In genomic region chr6:57147955-57148858, GRCh38 we compare ENCODE assay signal across 16 cellular contexts. TPM values are rescaled to one million over a fixed set of nuclear protein-coding genes. Genes with fewer than 3 reads are reported as not detected.
A peak's percentile ranks its signal among the peaks of the same experiment; 100 is the strongest.
DNase-seq lines count a peak whose midpoint lies in the region; ATAC-seq and TF ChIP-seq lines count a peak whose summit lies in the region.
"Had no signal": no experiment of that assay in that cellular context is flagged by ENCODE, and none has a peak within 500 bp of the region (broad histone marks: within the 10 kb centered on the region; RNA-seq: fewer than 3 reads in every experiment).

No MANE protein-coding gene starts in this region.

- CTCF ChIA-PET in activated CD4-positive, alpha-beta T cell treated with anti-CD3 and anti-CD28 coated beads, Interleukin-2, amount 10 ng/mL, durations not matched to agents 7 days and 5 days (lab: Charles Lee), result interaction anchor here (1.2 kb wide), 1 partner anchor 16 kb away, joined by 3 read pairs; no protein-coding TSS in a partner anchor
- CTCF ChIA-PET in IMR-90 (lab: Yijun Ruan, JAX), result no interaction called here
- CTCF ChIA-PET in activated CD8-positive, alpha-beta T cell treated with anti-CD3 and anti-CD28 coated beads for 36 hours (lab: Charles Lee), result no interaction called here

- H2BK15ac ChIP-seq in IMR-90 (ENCODE audit: low read depth, low read length), result no peak overlapping the region

- H3K27ac ChIP-seq in IMR-90 (ENCODE audit: insufficient read depth, low read length), result no peak overlapping the region
- H3K27ac ChIP-seq: A549, uterus had no signal

- peaks cover 15% of the 10 kb centered on the region for H3K4me1 Mint-ChIP-seq in activated CD4-positive, alpha-beta T cell treated with anti-CD3 and anti-CD28 coated beads, Interleukin-2, amount 10 ng/mL, durations not matched to agents 7 days and 5 days
- H3K4me1 Mint-ChIP-seq in activated CD8-positive, alpha-beta T cell treated with anti-CD3 and anti-CD28 coated beads for 36 hours (ENCODE audit: low read depth), result peaks cover 17% of the 10 kb centered on the region

- no peaks in the 10 kb centered on the region for H3K27me3 Mint-ChIP-seq in activated CD4-positive, alpha-beta T cell treated with anti-CD3 and anti-CD28 coated beads, Interleukin-2, amount 10 ng/mL, durations not matched to agents 7 days and 5 days
- H3K27me3 Mint-ChIP-seq in activated CD8-positive, alpha-beta T cell treated with anti-CD3 and anti-CD28 coated beads for 36 hours, result no peaks in the 10 kb centered on the region

- no peak for DNase-seq in activated CD4-positive, alpha-beta T cell treated with anti-CD3 and anti-CD28 coated beads, Interleukin-2, amount 10 ng/mL, durations not matched to agents 7 days and 5 days
- DNase-seq in activated CD4-positive, alpha-beta T cell treated with anti-CD3 and anti-CD28 coated beads, Interleukin-2, amount 50 U/mL, for 1 hour, result no peak
- DNase-seq in IMR-90, result no peak
- no peak for DNase-seq in activated CD8-positive, alpha-beta T cell treated with anti-CD3 and anti-CD28 coated beads for 36 hours
- no peak for DNase-seq in BE2C
- DNase-seq: activated effector memory CD4-positive, alpha-beta T cell treated with anti-CD3 and anti-CD28 coated beads, Interleukin-2, amount 50 U/mL, for 16 hours; effector memory CD4-positive, alpha-beta T cell; NCI-H1694 treated with DMSO at 0.1 percent for 48 hours; occipital lobe; SW 1271; uterus had no signal

- no peak overlapping the region for H2BK120ac ChIP-seq in IMR-90 (ENCODE audit: low read depth, low read length)

- intact Hi-C loops in IMR-90 (cut with micrococcal nuclease), result loop anchor here (5.0 kb wide), 1 partner anchor 36 kb away; no protein-coding TSS in a partner anchor
- intact Hi-C loops in activated CD8-positive, alpha-beta T cell treated with anti-CD3 and anti-CD28 coated beads for 36 hours (cut with micrococcal nuclease), result no loop called here

- no peak overlapping the region for H2AK5ac ChIP-seq in IMR-90 (ENCODE audit: low read depth, low read length)

- H3K9me1 ChIP-seq in IMR-90 (ENCODE audit: insufficient read depth, low read length), result no peaks in the 10 kb centered on the region

- POLR2A ChIA-PET in activated CD4-positive, alpha-beta T cell treated with anti-CD3 and anti-CD28 coated beads, Interleukin-2, amount 10 ng/mL, durations not matched to agents 7 days and 5 days (lab: Charles Lee), result no interaction called here
- POLR2A ChIA-PET in IMR-90 (lab: Charles Lee; ENCODE audit: unreplicated experiment), result no interaction called here
- POLR2A ChIA-PET in activated CD8-positive, alpha-beta T cell treated with anti-CD3 and anti-CD28 coated beads for 36 hours (lab: Charles Lee), result interaction anchor here (1.0 kb wide), 2 partner anchors 28 to 59 kb away, joined by 3 to 4 read pairs; no protein-coding TSS in a partner anchor

- no peak for ATAC-seq in IMR-90 (ENCODE audit: low read depth)
- peak; percentile 81 for ATAC-seq in activated CD8-positive, alpha-beta T cell treated with anti-CD3 and anti-CD28 coated beads for 36 hours
- no peak for ATAC-seq in HG03469 (IDR thresholded peaks at IDR 0.05; ENCODE audit: unreplicated experiment)
- ATAC-seq in HG03045 (IDR thresholded peaks at IDR 0.05; ENCODE audit: unreplicated experiment), result no peak
- ATAC-seq: A549 had no signal

- H2BK5ac ChIP-seq in IMR-90 (ENCODE audit: low read depth, low read length, poor library complexity, severe bottlenecking), result no peak overlapping the region

- dilution Hi-C loops in IMR-90 (cut with HindIII; ENCODE audit: low sequenced_read_pairs, unreplicated experiment), result no loop called here

- no peak for TF ChIP-seq CTCF in IMR-90 (conservative IDR thresholded peaks at IDR 0.05; ENCODE audit: low read depth, low read length)
- TF ChIP-seq CTCF in activated CD8-positive, alpha-beta T cell treated with anti-CD3 and anti-CD28 coated beads for 36 hours (IDR thresholded peaks at IDR 0.05), result no peak
- no peak for TF ChIP-seq CTCF in BE2C (IDR thresholded peaks at IDR 0.05; ENCODE audit: low read depth, low read length)

- H3K36me3 Mint-ChIP-seq in activated CD4-positive, alpha-beta T cell treated with anti-CD3 and anti-CD28 coated beads, Interleukin-2, amount 10 ng/mL, durations not matched to agents 7 days and 5 days (ENCODE audit: low read depth), result peaks cover 47% of the 10 kb centered on the region
- peaks cover 52% of the 10 kb centered on the region for H3K36me3 Mint-ChIP-seq in activated CD8-positive, alpha-beta T cell treated with anti-CD3 and anti-CD28 coated beads for 36 hours (ENCODE audit: low read depth)

- H3K27ac Mint-ChIP-seq in activated CD4-positive, alpha-beta T cell treated with anti-CD3 and anti-CD28 coated beads, Interleukin-2, amount 10 ng/mL, durations not matched to agents 7 days and 5 days, result peak overlapping the region; percentile 68
- H3K27ac Mint-ChIP-seq in activated CD8-positive, alpha-beta T cell treated with anti-CD3 and anti-CD28 coated beads for 36 hours, result peak overlapping the region; percentile 68

- H2AK9ac ChIP-seq in IMR-90 (replicated peaks; ENCODE audit: low read depth, low read length, poor library complexity), result no peak overlapping the region

- H3K23ac ChIP-seq in IMR-90 (ENCODE audit: low read depth, low read length), result no peak overlapping the region

- no peaks in the 10 kb centered on the region for H3K4me1 ChIP-seq in IMR-90 (ENCODE audit: control insufficient read depth, insufficient read depth, low read length)
- H3K4me1 ChIP-seq in endocrine pancreas (ENCODE audit: control insufficient read depth, insufficient read depth, low read length), result peaks cover 12% of the 10 kb centered on the region
- H3K4me1 ChIP-seq in BE2C, result no peaks in the 10 kb centered on the region
- H3K4me1 ChIP-seq: A549, uterus had no signal

- H2BK20ac ChIP-seq in IMR-90 (ENCODE audit: low read depth, low read length), result no peak overlapping the region

- no peak overlapping the region for H3K14ac ChIP-seq in IMR-90 (replicated peaks; ENCODE audit: low read depth, low read length)

- no peak for TF ChIP-seq RAD21 in IMR-90 (IDR thresholded peaks at IDR 0.05; ENCODE audit: low read length)

- in situ Hi-C loops in IMR-90 (cut with MboI; ENCODE audit: low sequenced_read_pairs), result no loop called here

- no peak overlapping the region for H3K9ac ChIP-seq in IMR-90 (ENCODE audit: low read depth, low read length)
- H3K9ac ChIP-seq in endocrine pancreas (ENCODE audit: control insufficient read depth, insufficient read depth, low read length), result no peak overlapping the region

- TF ChIP-seq POLR2A in IMR-90 (IDR thresholded peaks at IDR 0.05; ENCODE audit: low read depth, low read length), result no peak

- H3K4ac ChIP-seq in IMR-90 (ENCODE audit: low read depth, low read length), result no peak overlapping the region

- H2AFZ ChIP-seq in IMR-90 (replicated peaks; ENCODE audit: low read length, poor library complexity), result no peak overlapping the region

- no peak overlapping the region for H4K91ac ChIP-seq in IMR-90 (ENCODE audit: insufficient read depth, low read depth, low read length)

- H3K18ac ChIP-seq in IMR-90 (ENCODE audit: low read depth, low read length), result no peak overlapping the region

- H4K5ac ChIP-seq in IMR-90 (ENCODE audit: low read depth, low read length), result no peak overlapping the region

- TSS peak; percentile 80 for BruUV-seq in IMR-90 (replicated peaks; lab: Mats Ljungman, UMichigan)

- no peak overlapping the region for H3K4me2 ChIP-seq in IMR-90 (ENCODE audit: low read depth, low read length)
- H3K4me2 ChIP-seq: A549, smooth muscle cell had no signal

- WGBS in IMR-90 (ENCODE audit: extremely low coverage in 2 of 2, insufficient read length in 1 of 2), 2 experiments, result 92% methylated on average over 2 of the region's 7 CpGs; no CpG with 5 or more reads in 1 of the 2 experiments

- H3K27me3 ChIP-seq in IMR-90 (ENCODE audit: control insufficient read depth, insufficient read depth, low read length) (no peaks in the 10 kb centered on the region), endocrine pancreas (ENCODE audit: control insufficient read depth, insufficient read depth, low read length) (no peaks in the 10 kb centered on the region), BE2C (no peaks in the 10 kb centered on the region)
- H3K27me3 ChIP-seq: uterus had no signal

- peaks cover 10% of the 10 kb centered on the region for H3K36me3 ChIP-seq in IMR-90 (ENCODE audit: control insufficient read depth, insufficient read depth, low read length)
- H3K36me3 ChIP-seq in endocrine pancreas (ENCODE audit: control insufficient read depth, insufficient read depth, low read length), result no peaks in the 10 kb centered on the region
- peaks cover 24% of the 10 kb centered on the region for H3K36me3 ChIP-seq in BE2C
- H3K36me3 ChIP-seq: uterus had no signal

- H3K56ac ChIP-seq in IMR-90 (ENCODE audit: extremely low read depth, insufficient read depth, low read length), result no peak overlapping the region

- H3K4me3 Mint-ChIP-seq in activated CD4-positive, alpha-beta T cell treated with anti-CD3 and anti-CD28 coated beads, Interleukin-2, amount 10 ng/mL, durations not matched to agents 7 days and 5 days, result no peak overlapping the region
- no peak overlapping the region for H3K4me3 Mint-ChIP-seq in activated CD8-positive, alpha-beta T cell treated with anti-CD3 and anti-CD28 coated beads for 36 hours

- H3K9me3 ChIP-seq in IMR-90 (ENCODE audit: control insufficient read depth, insufficient read depth, low read length), result no peaks in the 10 kb centered on the region
- no peaks in the 10 kb centered on the region for H3K9me3 ChIP-seq in endocrine pancreas (ENCODE audit: control insufficient read depth, low read length)
- no peaks in the 10 kb centered on the region for H3K9me3 ChIP-seq in BE2C
- H3K9me3 ChIP-seq: A549, uterus had no signal

- no peaks in the 10 kb centered on the region for H4K20me1 ChIP-seq in IMR-90 (ENCODE audit: insufficient read depth, low read length)

- H3K4me3 ChIP-seq in IMR-90 (ENCODE audit: insufficient read depth, low read depth, low read length) (no peak overlapping the region), endocrine pancreas (ENCODE audit: control insufficient read depth, insufficient read depth, low read length) (peak overlapping the region; percentile 19), BE2C (ENCODE audit: low read depth, low read length) (no peak overlapping the region)
- H3K4me3 ChIP-seq: A549, smooth muscle cell, uterus had no signal

- H3K9me3 Mint-ChIP-seq in activated CD4-positive, alpha-beta T cell treated with anti-CD3 and anti-CD28 coated beads, Interleukin-2, amount 10 ng/mL, durations not matched to agents 7 days and 5 days, result no peaks in the 10 kb centered on the region
- H3K9me3 Mint-ChIP-seq in activated CD8-positive, alpha-beta T cell treated with anti-CD3 and anti-CD28 coated beads for 36 hours, result no peaks in the 10 kb centered on the region

- H3K79me1 ChIP-seq in IMR-90 (ENCODE audit: low read depth in 1 of 2, low read length in 2 of 2), result peaks cover 4 to 11% of the 10 kb centered on the region in 2 experiments

- no peak overlapping the region for H4K8ac ChIP-seq in IMR-90 (ENCODE audit: low read depth in 2 of 2, low read length in 2 of 2)

RNA-seq across cellular contexts. Expression of gene BAG2, which starts 23.9 kb away (rescaled TPM):
- total RNA-seq in activated CD4-positive, alpha-beta T cell treated with anti-CD3 and anti-CD28 coated beads, Interleukin-2, amount 10 ng/mL, durations not matched to agents 7 days and 5 days, result 1 to 10 TPM; 7.7 to 8.0 TPM
- 10.0 and 19.2 TPM in 2 replicates for total RNA-seq in IMR-90 (2012; rRNA removed)
- 6.7 and 8.1 TPM in 2 replicates for polyA plus RNA-seq in IMR-90 (2012; rRNA removed)
- polyA plus RNA-seq in IMR-90 (2012; cell fraction: cytosol; rRNA removed), result 2.7 and 3.0 TPM in 2 replicates
- polyA plus RNA-seq in IMR-90 (2012; cell fraction: nucleus; rRNA removed; ENCODE audit: low replicate concordance), result 1.2 and 4.9 TPM in 2 replicates
- 1 to 10 TPM; 8.4 to 8.9 TPM for total RNA-seq in activated CD8-positive, alpha-beta T cell treated with anti-CD3 and anti-CD28 coated beads for 36 hours
- polyA plus RNA-seq in BE2C (2012; ENCODE audit: insufficient read depth, insufficient read length, low read depth), result 0.73 TPM

RNA-seq across cellular contexts. Expression of gene ZNF451, which starts 58.2 kb away (rescaled TPM):
- 10 to 100 TPM; 62.2 to 66.6 TPM for total RNA-seq in activated CD4-positive, alpha-beta T cell treated with anti-CD3 and anti-CD28 coated beads, Interleukin-2, amount 10 ng/mL, durations not matched to agents 7 days and 5 days
- 48.6 and 63.0 TPM in 2 replicates for total RNA-seq in IMR-90 (2012; rRNA removed)
- 8.0 and 10.0 TPM in 2 replicates for polyA plus RNA-seq in IMR-90 (2012; rRNA removed)
- polyA plus RNA-seq in IMR-90 (2012; cell fraction: cytosol; rRNA removed), result 1.4 and 2.3 TPM in 2 replicates
- 2.6 and 27.7 TPM in 2 replicates for polyA plus RNA-seq in IMR-90 (2012; cell fraction: nucleus; rRNA removed; ENCODE audit: low replicate concordance)
- total RNA-seq in activated CD8-positive, alpha-beta T cell treated with anti-CD3 and anti-CD28 coated beads for 36 hours, result 10 to 100 TPM; 44.4 to 46.8 TPM
- polyA plus RNA-seq in BE2C (2012; ENCODE audit: insufficient read depth, insufficient read length, low read depth), result 20.9 TPM
